Comparison of ENCODE assay signal across 17 cellular contexts in the genomic region with DNA sequence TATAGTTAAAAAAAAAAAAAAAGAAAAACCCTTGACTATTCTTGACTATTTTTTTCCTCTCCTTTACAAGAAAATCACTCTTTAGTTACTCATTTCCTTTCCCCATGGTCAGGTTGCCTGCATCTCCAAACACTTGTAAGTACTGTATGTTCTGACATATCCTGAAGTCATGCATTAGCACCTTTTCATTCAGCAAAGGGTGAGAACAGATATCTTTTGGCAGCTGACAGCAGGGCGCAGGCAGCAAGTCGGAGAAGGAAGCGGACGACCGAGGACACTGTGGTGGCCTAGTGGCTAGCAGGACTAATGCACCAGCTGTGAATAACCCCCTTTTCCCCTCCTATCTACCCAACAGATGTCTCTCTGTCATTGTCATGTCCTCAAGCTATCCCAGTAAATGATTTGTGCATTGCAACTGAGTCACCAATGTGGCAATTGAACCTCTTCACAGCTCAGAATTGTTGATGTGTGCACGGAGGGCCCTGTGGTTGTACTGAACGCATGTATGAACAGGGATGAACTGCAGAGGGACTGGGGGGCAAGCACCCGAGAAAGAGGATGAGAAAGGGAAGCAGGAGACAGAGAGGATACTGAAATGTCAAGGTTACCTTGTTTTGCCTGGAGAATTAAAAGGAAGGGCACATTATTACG.
DNase-seq lines count a peak whose midpoint lies in the region; ATAC-seq, FAIRE-seq and TF ChIP-seq lines count a peak whose summit lies in the region.
"Had no signal": no experiment of that assay in that cellular context is flagged by ENCODE, and none has a peak within 500 bp of the region (broad histone marks: within the 10 kb centered on the region; RNA-seq: fewer than 3 reads in every experiment).

No MANE protein-coding gene starts in this region.

- H3K4me2 ChIP-seq in fibroblast of lung (ENCODE audit: extremely low read depth, insufficient read depth, low read length) = no peak overlapping the region

- TF ChIP-seq POLR2A in H54 (IDR thresholded peaks at IDR 0.05; ENCODE audit: low read depth, low read length) (no peak), esophagus muscularis mucosa (IDR thresholded peaks at IDR 0.05; ENCODE audit: low read depth) (no peak)

- H3K4me1 Mint-ChIP-seq in nephron progenitor cell = no peaks in the 10 kb centered on the region
- H3K4me1 Mint-ChIP-seq: activated naive CD4-positive, alpha-beta T cell treated with anti-CD3 and anti-CD28 coated beads, Interleukin-2, amount 10 ng/mL, durations not matched to agents 7 days and 5 days had no signal

- peaks cover 4% of the 10 kb centered on the region for H3K27me3 Mint-ChIP-seq in nephron progenitor cell (ENCODE audit: low read depth, poor library complexity)
- H3K27me3 Mint-ChIP-seq: activated naive CD4-positive, alpha-beta T cell treated with anti-CD3 and anti-CD28 coated beads, Interleukin-2, amount 10 ng/mL, durations not matched to agents 7 days and 5 days; stimulated activated naive CD8-positive, alpha-beta T cell treated with anti-CD3 and anti-CD28 coated beads, Interleukin-15, Interleukin-2, amounts not matched to agents 100 ng/mL and 50 ng/mL, for 24 hours had no signal

- no peak overlapping the region for H3K9ac ChIP-seq in fibroblast of lung (ENCODE audit: insufficient read depth, low read length)

- H3K4me3 Mint-ChIP-seq in nephron progenitor cell = no peak overlapping the region
- H3K4me3 Mint-ChIP-seq: activated naive CD4-positive, alpha-beta T cell treated with anti-CD3 and anti-CD28 coated beads, Interleukin-2, amount 10 ng/mL, durations not matched to agents 7 days and 5 days; stimulated activated naive CD8-positive, alpha-beta T cell treated with anti-CD3 and anti-CD28 coated beads, Interleukin-15, Interleukin-2, amounts not matched to agents 100 ng/mL and 50 ng/mL, for 24 hours had no signal

- no peaks in the 10 kb centered on the region for H3K36me3 Mint-ChIP-seq in nephron progenitor cell (ENCODE audit: low read depth)
- H3K36me3 Mint-ChIP-seq: activated naive CD4-positive, alpha-beta T cell treated with anti-CD3 and anti-CD28 coated beads, Interleukin-2, amount 10 ng/mL, durations not matched to agents 7 days and 5 days had no signal

- no peaks in the 10 kb centered on the region for H3K9me3 ChIP-seq in fibroblast of lung (ENCODE audit: control insufficient read depth, insufficient read depth, low read depth, low read length)
- no peaks in the 10 kb centered on the region for H3K9me3 ChIP-seq in esophagus muscularis mucosa
- H3K9me3 ChIP-seq: BE2C, SJCRH30, uterus had no signal

- ATAC-seq in HG03460 (IDR thresholded peaks at IDR 0.05; ENCODE audit: unreplicated experiment) = no peak
- ATAC-seq in GM19397 (IDR thresholded peaks at IDR 0.05; ENCODE audit: unreplicated experiment) = no peak

- no peaks in the 10 kb centered on the region for H3K79me2 ChIP-seq in fibroblast of lung (ENCODE audit: control insufficient read depth, insufficient read depth, low read length)

- WGBS in esophagus muscularis mucosa = 65% methylated on average over 9 of the region's 9 CpGs

- H3K27ac ChIP-seq in fibroblast of lung (ENCODE audit: insufficient read depth, low read length) (no peak overlapping the region), esophagus muscularis mucosa (replicated peaks in 1 of 4) (no peak overlapping the region)
- H3K27ac ChIP-seq: SJCRH30, uterus had no signal

- TF ChIP-seq EP300 in esophagus muscularis mucosa (IDR thresholded peaks at IDR 0.05) = no peak

- H3K36me3 ChIP-seq in fibroblast of lung (ENCODE audit: control insufficient read depth, insufficient read depth, low read length) (no peaks in the 10 kb centered on the region), esophagus muscularis mucosa (no peaks in the 10 kb centered on the region)
- H3K36me3 ChIP-seq: BE2C, SJCRH30, uterus had no signal

- H3K9me3 Mint-ChIP-seq in nephron progenitor cell = no peaks in the 10 kb centered on the region
- H3K9me3 Mint-ChIP-seq: activated naive CD4-positive, alpha-beta T cell treated with anti-CD3 and anti-CD28 coated beads, Interleukin-2, amount 10 ng/mL, durations not matched to agents 7 days and 5 days had no signal

- peak overlapping the region; percentile 9 for H3K27ac Mint-ChIP-seq in nephron progenitor cell
- H3K27ac Mint-ChIP-seq: activated naive CD4-positive, alpha-beta T cell treated with anti-CD3 and anti-CD28 coated beads, Interleukin-2, amount 10 ng/mL, durations not matched to agents 7 days and 5 days; stimulated activated naive CD8-positive, alpha-beta T cell treated with anti-CD3 and anti-CD28 coated beads, Interleukin-15, Interleukin-2, amounts not matched to agents 100 ng/mL and 50 ng/mL, for 24 hours had no signal

- H3K4me3 ChIP-seq in fibroblast of lung (replicated peaks in 1 of 4; ENCODE audit: control extremely low read depth in 1 of 4, insufficient read depth in 1 of 4, low read depth in 3 of 4, low read length in 4 of 4) (no peak overlapping the region), esophagus muscularis mucosa (no peak overlapping the region)
- H3K4me3 ChIP-seq: SJCRH30, uterus had no signal

- no peak for TF ChIP-seq CTCF in fibroblast of lung (conservative IDR thresholded peaks at IDR 0.05 in 1 of 2, IDR thresholded peaks at IDR 0.05 in 1 of 2; ENCODE audit: low read depth in 1 of 2, low read length in 2 of 2)
- TF ChIP-seq CTCF in nephron progenitor cell (IDR thresholded peaks at IDR 0.05) = no peak
- no peak for TF ChIP-seq CTCF in esophagus muscularis mucosa (IDR thresholded peaks at IDR 0.05)

- H4K20me1 ChIP-seq in fibroblast of lung (ENCODE audit: control insufficient read depth, extremely low read depth, insufficient read depth, low read length) = no peaks in the 10 kb centered on the region

- intact Hi-C loops in esophagus muscularis mucosa (cut with DNase I) = no loop called here

- DNase-seq in H54 (ENCODE audit: insufficient read length, low spot score) (no peak), SHP77 treated with DMSO at 0.1 percent for 48 hours (lab: John Stamatoyannopoulos, UW) (peak; percentile 80), fibroblast of lung (ENCODE audit: low read depth in 2 of 2) (peak; percentile 50 to 72), nephron progenitor cell (no peak), esophagus muscularis mucosa (ENCODE audit: extremely low spot score) (no peak), T-helper 9 cell (no peak)
- DNase-seq: activated CD8-positive, alpha-beta memory T cell treated with anti-CD3 and anti-CD28 coated beads, Interleukin-2, amount 50 U/mL, for 4 hours; activated naive CD4-positive, alpha-beta T cell treated with anti-CD3 and anti-CD28 coated beads, Interleukin-2, amount 10 ng/mL, durations not matched to agents 7 days and 5 days; BE2C; DMS79 treated with DMSO at 0.1 percent for 48 hours; NCI-H187 treated with DMSO at 0.1 percent for 48 hours; uterus had no signal

- H3K4me1 ChIP-seq in fibroblast of lung (ENCODE audit: control insufficient read depth, extremely low read depth, insufficient read depth, low read length) = no peaks in the 10 kb centered on the region
- H3K4me1 ChIP-seq in esophagus muscularis mucosa = no peaks in the 10 kb centered on the region
- H3K4me1 ChIP-seq: BE2C, SJCRH30, uterus had no signal

- H3K27me3 ChIP-seq in fibroblast of lung (ENCODE audit: control insufficient read depth, insufficient read depth, low read length) (no peaks in the 10 kb centered on the region), esophagus muscularis mucosa (no peaks in the 10 kb centered on the region)
- H3K27me3 ChIP-seq: BE2C, SJCRH30, uterus had no signal

- H2AFZ ChIP-seq in fibroblast of lung (ENCODE audit: low read length) = no peak overlapping the region

- FAIRE-seq in H54 (lab: Jason Lieb, UNC) = peak; percentile 58
- FAIRE-seq: GM12891 had no signal

Comparison
In these comparisons a context has a peak if more than half of its experiments do, and no peak if none do; other contexts are left out.
1. DNase-seq: peak in SHP77 treated with DMSO at 0.1 percent for 48 hours (single experiment) and fibroblast of lung (2 of 2); none in H54 (single experiment), nephron progenitor cell (single experiment), esophagus muscularis mucosa (single experiment) and T-helper 9 cell (single experiment).